Comparison of ENCODE assay signal across 15 cellular contexts in the genomic region with DNA sequence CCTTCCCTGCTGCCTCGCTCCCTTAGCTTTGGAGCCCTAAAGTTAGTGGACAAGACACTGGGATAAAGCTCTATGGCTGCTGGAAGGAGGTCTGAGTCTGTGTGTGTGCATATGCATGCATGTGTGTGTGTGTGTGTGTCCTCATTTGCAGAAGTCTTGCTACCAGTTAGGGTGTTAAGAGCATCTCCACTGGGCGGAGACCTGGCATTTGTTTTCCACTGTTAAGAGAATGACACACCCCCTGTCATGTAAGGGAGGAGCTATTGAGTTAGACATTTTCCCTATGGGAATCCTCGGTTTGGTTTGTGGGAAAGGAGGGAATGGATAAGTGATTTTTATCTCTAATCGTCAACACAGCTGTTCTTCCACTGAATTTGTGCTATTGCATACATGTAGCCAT. TPM values are rescaled to one million over a fixed set of nuclear protein-coding genes. Genes with fewer than 3 reads are reported as not detected.
DNase-seq lines count a peak whose midpoint lies in the region; ATAC-seq and TF ChIP-seq lines count a peak whose summit lies in the region.
"Had no signal": no experiment of that assay in that cellular context is flagged by ENCODE, and none has a peak within 500 bp of the region (broad histone marks: within the 10 kb centered on the region; RNA-seq: fewer than 3 reads in every experiment).

No MANE protein-coding gene starts in this region.

- H3K36me3 ChIP-seq in H7 (replicated peaks; ENCODE audit: control insufficient read depth, insufficient read depth, low read length): peaks cover 15% of the 10 kb centered on the region
- H3K36me3 ChIP-seq in WERI-Rb-1: peaks cover 24% of the 10 kb centered on the region

- no peaks in the 10 kb centered on the region for H3K27me3 ChIP-seq in H7 (ENCODE audit: control insufficient read depth, insufficient read depth, low read length)
- no peaks in the 10 kb centered on the region for H3K27me3 ChIP-seq in WERI-Rb-1 (ENCODE audit: insufficient read depth, low read depth, severe bottlenecking)

- no peaks in the 10 kb centered on the region for H3K9me3 ChIP-seq in WERI-Rb-1 (ENCODE audit: severe bottlenecking)

- H3K27ac ChIP-seq in WERI-Rb-1: no peak overlapping the region

- DNase-seq in H7 (peak; percentile 61), NCI-H1694 (lab: John Stamatoyannopoulos, UW) (peak; percentile 35), amniotic epithelial cell (ENCODE audit: low read depth) (peak; percentile 60), left kidney (ENCODE audit: low read depth, low spot score) (peak; percentile 52), WERI-Rb-1 (no peak), C1 segment of cervical spinal cord (lab: John Stamatoyannopoulos, UW) (no peak)
- no peak for DNase-seq in activated effector memory CD4-positive, alpha-beta T cell treated with Interleukin-2 at 50 U/mL for 16 hours
- DNase-seq: activated naive CD8-positive, alpha-beta T cell treated with anti-CD3 and anti-CD28 coated beads, Interleukin-2, amount 10 ng/mL, durations not matched to agents 7 days and 5 days; DMS79 treated with DMSO at 0.1 percent for 48 hours; hippocampal formation; NK-92 treated with Interleukin-12 subunit alpha and Interleukin-12 subunit beta, amount 100 ng/mL, for 24 hours; stimulated activated CD8-positive, alpha-beta memory T cell treated with anti-CD3 and anti-CD28 coated beads, Interleukin-4, amount 100 ng/mL, for 48 hours; T-helper 2 cell had no signal

- no peak for TF ChIP-seq CTCF in WERI-Rb-1 (IDR thresholded peaks at IDR 0.05; ENCODE audit: low read depth, low read length)

- no peak for ATAC-seq in HG03045 (IDR thresholded peaks at IDR 0.05; ENCODE audit: unreplicated experiment)

- H3K4me3 ChIP-seq in H7 (ENCODE audit: insufficient read depth, low read depth, low read length) (no peak overlapping the region), WERI-Rb-1 (ENCODE audit: low read depth, low read length) (no peak overlapping the region)

RNA-seq across cellular contexts. Expression of gene ARHGAP23, which starts 24.8 kb away (rescaled TPM):
- total RNA-seq in H7 (2014; rRNA removed; shearing (Covaris generic)): 15.4 and 17.2 TPM in 2 replicates

RNA-seq across cellular contexts. Expression of gene SOCS7, which starts 51.8 kb away (rescaled TPM):
- 18.3 and 25.7 TPM in 2 replicates for total RNA-seq in H7 (2014; rRNA removed; shearing (Covaris generic))

RNA-seq across cellular contexts. Expression of gene GPR179, which starts 59.7 kb away (rescaled TPM):
- total RNA-seq in H7 (2014; rRNA removed; shearing (Covaris generic)): 0.04 and 0.07 TPM in 2 replicates
- total RNA-seq: skeletal muscle tissue had no signal

Comparison
In these comparisons a context has a peak if more than half of its experiments do, and no peak if none do; other contexts are left out.
1. DNase-seq: peak in H7 (single experiment), NCI-H1694 (single experiment), amniotic epithelial cell (single experiment) and left kidney (single experiment); none in WERI-Rb-1 (single experiment), activated effector memory CD4-positive, alpha-beta T cell treated with Interleukin-2 at 50 U/mL for 16 hours (single experiment) and C1 segment of cervical spinal cord (0 of 14).